13 cellular contexts compared by ENCODE assay signal in genomic region chr16:56477096-56477878, GRCh38. TPM values are rescaled to one million over a fixed set of nuclear protein-coding genes. Genes with fewer than 3 reads are reported as not detected.
DNase-seq lines count a peak whose midpoint lies in the region; ATAC-seq and TF ChIP-seq lines count a peak whose summit lies in the region.
"Had no signal": no experiment of that assay in that cellular context is flagged by ENCODE, and none has a peak within 500 bp of the region (broad histone marks: within the 10 kb centered on the region; RNA-seq: fewer than 3 reads in every experiment).

No MANE protein-coding gene starts in this region.

- H3K9me3 Mint-ChIP-seq in activated CD4-positive, alpha-beta T cell treated with anti-CD3 and anti-CD28 coated beads, Interleukin-2, amount 10 ng/mL, durations not matched to agents 24 days and 14 days = no peaks in the 10 kb centered on the region
- H3K9me3 Mint-ChIP-seq: naive B cell had no signal

- H2AFZ ChIP-seq in smooth muscle cell (ENCODE audit: low read depth) = no peak overlapping the region

- peaks cover 19% of the 10 kb centered on the region for H4K20me1 ChIP-seq in smooth muscle cell (ENCODE audit: low read depth)

- peak overlapping the region; percentile 51 for H3K27ac ChIP-seq in RWPE2 (ENCODE audit: poor library complexity, severe bottlenecking)
- peak overlapping the region; percentile 75 for H3K27ac ChIP-seq in epithelial cell of prostate
- peak overlapping the region; percentile 83 for H3K27ac ChIP-seq in smooth muscle cell (ENCODE audit: low read depth)

- H3K4me3 ChIP-seq in RWPE2 (ENCODE audit: severe bottlenecking) = no peak overlapping the region
- H3K4me3 ChIP-seq in smooth muscle cell = no peak overlapping the region
- no peak overlapping the region for H3K4me3 ChIP-seq in BE2C (ENCODE audit: low read depth, low read length)
- H3K4me3 ChIP-seq: BLaER1 treated with 17β-estradiol and CSF1 and Interleukin-3, amounts not matched to agents 10 nM and 100 nM had no signal

- peaks cover 56% of the 10 kb centered on the region for H3K36me3 Mint-ChIP-seq in activated CD4-positive, alpha-beta T cell treated with anti-CD3 and anti-CD28 coated beads, Interleukin-2, amount 10 ng/mL, durations not matched to agents 24 days and 14 days (ENCODE audit: low read depth)

- H3K4me1 Mint-ChIP-seq in activated CD4-positive, alpha-beta T cell treated with anti-CD3 and anti-CD28 coated beads, Interleukin-2, amount 10 ng/mL, durations not matched to agents 24 days and 14 days = peaks cover 12% of the 10 kb centered on the region
- H3K4me1 Mint-ChIP-seq: naive B cell had no signal

- WGBS in smooth muscle cell (ENCODE audit: low lambda C conversion rate) = 72% methylated on average over 2 of the region's 2 CpGs

- H3K9me3 ChIP-seq in RWPE2 (ENCODE audit: severe bottlenecking) (no peaks in the 10 kb centered on the region), smooth muscle cell (replicated peaks; ENCODE audit: low read depth) (no peaks in the 10 kb centered on the region), BE2C (no peaks in the 10 kb centered on the region)
- H3K9me3 ChIP-seq: BLaER1 treated with 17β-estradiol and CSF1 and Interleukin-3, amounts not matched to agents 10 nM and 100 nM had no signal

- ATAC-seq in RWPE2 (ENCODE audit: low read depth) (peak; percentile 96), HG03135 (IDR thresholded peaks at IDR 0.05; ENCODE audit: unreplicated experiment) (no peak), GM18520 (IDR thresholded peaks at IDR 0.05; ENCODE audit: unreplicated experiment) (no peak)

- intact Hi-C loops in activated CD4-positive, alpha-beta T cell treated with anti-CD3 and anti-CD28 coated beads, Interleukin-2, amount 10 ng/mL, durations not matched to agents 24 days and 14 days (cut with micrococcal nuclease) = no loop called here

- H3F3A ChIP-seq in smooth muscle cell (ENCODE audit: low read depth) = peaks cover 35% of the 10 kb centered on the region

- TF ChIP-seq CTCF in RWPE2 (IDR thresholded peaks at IDR 0.05; ENCODE audit: poor library complexity, severe bottlenecking) (no peak), smooth muscle cell (IDR thresholded peaks at IDR 0.05; ENCODE audit: borderline replicate concordance, insufficient read depth, poor library complexity, severe bottlenecking) (no peak), BE2C (IDR thresholded peaks at IDR 0.05; ENCODE audit: low read depth, low read length) (no peak)

- H3K27ac Mint-ChIP-seq in activated CD4-positive, alpha-beta T cell treated with anti-CD3 and anti-CD28 coated beads, Interleukin-2, amount 10 ng/mL, durations not matched to agents 24 days and 14 days = no peak overlapping the region

- H3K4me1 ChIP-seq in RWPE2 (ENCODE audit: insufficient read depth, poor library complexity, severe bottlenecking) (peaks cover 16% of the 10 kb centered on the region), smooth muscle cell (ENCODE audit: low read depth) (peaks cover 5% of the 10 kb centered on the region), BE2C (no peaks in the 10 kb centered on the region)

- H3K36me3 ChIP-seq in RWPE2 (ENCODE audit: low read depth) (peaks cover 89% of the 10 kb centered on the region), smooth muscle cell (ENCODE audit: low read depth) (peaks cover 31% of the 10 kb centered on the region), BE2C (peaks cover 66% of the 10 kb centered on the region)

- H3K79me2 ChIP-seq in smooth muscle cell (ENCODE audit: low read depth) = no peaks in the 10 kb centered on the region

- no peak overlapping the region for H3K9ac ChIP-seq in smooth muscle cell (ENCODE audit: low read depth)
- H3K9ac ChIP-seq: BLaER1 treated with 17β-estradiol and CSF1 and Interleukin-3, amounts not matched to agents 10 nM and 100 nM had no signal

- H3K4me2 ChIP-seq in smooth muscle cell = peak overlapping the region; percentile 70

- no peaks in the 10 kb centered on the region for H3K27me3 ChIP-seq in RWPE2 (ENCODE audit: insufficient read depth, poor library complexity, severe bottlenecking)
- H3K27me3 ChIP-seq in smooth muscle cell (ENCODE audit: low read depth) = no peaks in the 10 kb centered on the region
- no peaks in the 10 kb centered on the region for H3K27me3 ChIP-seq in BE2C
- H3K27me3 ChIP-seq: BLaER1 treated with 17β-estradiol and CSF1 and Interleukin-3, amounts not matched to agents 10 nM and 100 nM had no signal

- H3K4me3 Mint-ChIP-seq in activated CD4-positive, alpha-beta T cell treated with anti-CD3 and anti-CD28 coated beads, Interleukin-2, amount 10 ng/mL, durations not matched to agents 24 days and 14 days = no peak overlapping the region
- H3K4me3 Mint-ChIP-seq: naive B cell had no signal

- peak; percentile 1 to 14 for DNase-seq in activated CD4-positive, alpha-beta T cell treated with anti-CD3 and anti-CD28 coated beads for 4 hours
- DNase-seq in activated CD4-positive, alpha-beta T cell treated with anti-CD3 and anti-CD28 coated beads, Interleukin-2, amount 10 ng/mL, durations not matched to agents 24 days and 14 days = no peak
- no peak for DNase-seq in RWPE2 (ENCODE audit: low spot score)
- peak; percentile 27 for DNase-seq in epithelial cell of prostate (ENCODE audit: low read depth, low spot score)
- DNase-seq in smooth muscle cell (lab: John Stamatoyannopoulos, UW; ENCODE audit: unreplicated experiment) = no peak
- DNase-seq in BE2C = no peak
- DNase-seq: activated effector memory CD4-positive, alpha-beta T cell treated with Interleukin-2 at 50 U/mL for 16 hours; naive B cell; NCI-H2029 treated with DMSO at 0.1 percent for 48 hours; stimulated activated naive CD4-positive, alpha-beta T cell had no signal

- no peaks in the 10 kb centered on the region for H3K27me3 Mint-ChIP-seq in activated CD4-positive, alpha-beta T cell treated with anti-CD3 and anti-CD28 coated beads, Interleukin-2, amount 10 ng/mL, durations not matched to agents 24 days and 14 days
- H3K27me3 Mint-ChIP-seq: naive B cell had no signal

RNA-seq across cellular contexts. Expression of gene OGFOD1, which starts 25.9 kb away (rescaled TPM):
- total RNA-seq in activated CD4-positive, alpha-beta T cell treated with anti-CD3 and anti-CD28 coated beads, Interleukin-2, amount 10 ng/mL, durations not matched to agents 24 days and 14 days = 87.0 and 89.2 TPM in 2 replicates
- 56.7 and 107 TPM in 2 replicates for total RNA-seq in smooth muscle cell
- polyA plus RNA-seq in smooth muscle cell = 55.8 and 68.7 TPM in 2 replicates
- 103 TPM for polyA plus RNA-seq in BE2C (2012; ENCODE audit: insufficient read depth, insufficient read length, low read depth)

RNA-seq across cellular contexts. Expression of gene NUDT21, which starts 26.2 kb away (rescaled TPM):
- total RNA-seq in activated CD4-positive, alpha-beta T cell treated with anti-CD3 and anti-CD28 coated beads, Interleukin-2, amount 10 ng/mL, durations not matched to agents 24 days and 14 days = 282 and 297 TPM in 2 replicates
- total RNA-seq in smooth muscle cell = 101 and 119 TPM in 2 replicates
- polyA plus RNA-seq in smooth muscle cell = 44.4 and 55.5 TPM in 2 replicates
- polyA plus RNA-seq in BE2C (2012; ENCODE audit: insufficient read depth, insufficient read length, low read depth) = 110 TPM

RNA-seq across cellular contexts. Expression of gene BBS2, which starts 42.5 kb away (rescaled TPM):
- 8.5 and 10.9 TPM in 2 replicates for total RNA-seq in activated CD4-positive, alpha-beta T cell treated with anti-CD3 and anti-CD28 coated beads, Interleukin-2, amount 10 ng/mL, durations not matched to agents 24 days and 14 days
- total RNA-seq in smooth muscle cell = 33.2 and 43.4 TPM in 2 replicates
- polyA plus RNA-seq in smooth muscle cell = 20.4 and 32.7 TPM in 2 replicates
- 13.4 TPM for polyA plus RNA-seq in BE2C (2012; ENCODE audit: insufficient read depth, insufficient read length, low read depth)

RNA-seq across cellular contexts. Expression of gene AMFR, which starts 51.9 kb away (rescaled TPM):
- total RNA-seq in activated CD4-positive, alpha-beta T cell treated with anti-CD3 and anti-CD28 coated beads, Interleukin-2, amount 10 ng/mL, durations not matched to agents 24 days and 14 days = 50.6 and 52.3 TPM in 2 replicates
- 60.6 and 76.6 TPM in 2 replicates for total RNA-seq in smooth muscle cell
- polyA plus RNA-seq in smooth muscle cell = 45.2 and 49.1 TPM in 2 replicates
- polyA plus RNA-seq in BE2C (2012; ENCODE audit: insufficient read depth, insufficient read length, low read depth) = 47.8 TPM

Comparison
In these comparisons a context has a peak if more than half of its experiments do, and no peak if none do; other contexts are left out.
1. DNase-seq: peak in activated CD4-positive, alpha-beta T cell treated with anti-CD3 and anti-CD28 coated beads for 4 hours (2 of 2) and epithelial cell of prostate (single experiment); none in activated CD4-positive, alpha-beta T cell treated with anti-CD3 and anti-CD28 coated beads, Interleukin-2, amount 10 ng/mL, durations not matched to agents 24 days and 14 days (single experiment), RWPE2 (single experiment), smooth muscle cell (single experiment) and BE2C (single experiment).
2. Peak in every context shown above with its lines, with median percentiles within 50 percentile points of each other: H3K27ac ChIP-seq.